ENCODE assay signal across 9 cellular contexts in genomic region chr20:12970372-12970821, GRCh38. TPM values are rescaled to one million over a fixed set of nuclear protein-coding genes. Genes with fewer than 3 reads are reported as not detected.
DNase-seq lines count a peak whose midpoint lies in the region; ATAC-seq, FAIRE-seq and TF ChIP-seq lines count a peak whose summit lies in the region.
"Had no signal": no experiment of that assay in that cellular context is flagged by ENCODE, and none has a peak within 500 bp of the region (broad histone marks: within the 10 kb centered on the region; RNA-seq: fewer than 3 reads in every experiment).

No MANE protein-coding gene starts in this region.

- H3K36me3 Mint-ChIP-seq in activated T-helper 17 cell treated with anti-CD3 and anti-CD28 coated beads, Interleukin-2, amount 50 U/mL, for 72 hours (ENCODE audit: low read depth), result no peaks in the 10 kb centered on the region
- H3K36me3 Mint-ChIP-seq: activated naive CD4-positive, alpha-beta T cell treated with anti-CD3 and anti-CD28 coated beads, Interleukin-2, amount 50 U/mL, for 24 hours had no signal

- no peak overlapping the region for H3K27ac ChIP-seq in OCI-LY3 (ENCODE audit: low read length)
- H3K27ac ChIP-seq in psoas muscle, result no peak overlapping the region

- no peaks in the 10 kb centered on the region for H3K9me3 Mint-ChIP-seq in activated T-helper 17 cell treated with anti-CD3 and anti-CD28 coated beads, Interleukin-2, amount 50 U/mL, for 72 hours
- H3K9me3 Mint-ChIP-seq: activated naive CD4-positive, alpha-beta T cell treated with anti-CD3 and anti-CD28 coated beads, Interleukin-2, amount 50 U/mL, for 24 hours had no signal

- H3K4me1 Mint-ChIP-seq in activated T-helper 17 cell treated with anti-CD3 and anti-CD28 coated beads, Interleukin-2, amount 50 U/mL, for 72 hours, result no peaks in the 10 kb centered on the region
- H3K4me1 Mint-ChIP-seq: activated naive CD4-positive, alpha-beta T cell treated with anti-CD3 and anti-CD28 coated beads, Interleukin-2, amount 50 U/mL, for 24 hours had no signal

- H3K27me3 Mint-ChIP-seq in activated T-helper 17 cell treated with anti-CD3 and anti-CD28 coated beads, Interleukin-2, amount 50 U/mL, for 72 hours, result no peaks in the 10 kb centered on the region
- H3K27me3 Mint-ChIP-seq: activated naive CD4-positive, alpha-beta T cell treated with anti-CD3 and anti-CD28 coated beads, Interleukin-2, amount 50 U/mL, for 24 hours had no signal

- peak overlapping the region; percentile 7; the same call in 1 of the 2 replicates for H3K4me2 ChIP-seq in OCI-LY3 (ENCODE audit: low read length)

- H3K79me2 ChIP-seq in OCI-LY3 (ENCODE audit: low read length), result no peaks in the 10 kb centered on the region

- no peak overlapping the region for H3K4me3 Mint-ChIP-seq in activated T-helper 17 cell treated with anti-CD3 and anti-CD28 coated beads, Interleukin-2, amount 50 U/mL, for 72 hours
- H3K4me3 Mint-ChIP-seq: activated naive CD4-positive, alpha-beta T cell treated with anti-CD3 and anti-CD28 coated beads, Interleukin-2, amount 50 U/mL, for 24 hours had no signal

- TF ChIP-seq CTCF in OCI-LY3 (IDR thresholded peaks at IDR 0.05; ENCODE audit: low read depth, low read length) (peak; percentile 67), fibroblast of pulmonary artery (IDR thresholded peaks at IDR 0.05; ENCODE audit: low read length, missing control alignments) (peak; percentile 61), psoas muscle (IDR thresholded peaks at IDR 0.05) (peak; percentile 38)

- no peak overlapping the region for H3K27ac Mint-ChIP-seq in activated T-helper 17 cell treated with anti-CD3 and anti-CD28 coated beads, Interleukin-2, amount 50 U/mL, for 72 hours
- H3K27ac Mint-ChIP-seq: activated naive CD4-positive, alpha-beta T cell treated with anti-CD3 and anti-CD28 coated beads, Interleukin-2, amount 50 U/mL, for 24 hours had no signal

- intact Hi-C loops in psoas muscle (cut with DNase I), result loop anchor here in 1 of 2 donors (2.0 kb wide), 1 partner anchor 136 kb away; no protein-coding TSS in a partner anchor

- ATAC-seq in GM18511 (IDR thresholded peaks at IDR 0.05; ENCODE audit: unreplicated experiment) (peak; percentile 55), psoas muscle (no peak), GM19023 (IDR thresholded peaks at IDR 0.05; ENCODE audit: unreplicated experiment) (no peak), HG03025 (IDR thresholded peaks at IDR 0.05; ENCODE audit: low FRiP score, unreplicated experiment) (no peak)
- ATAC-seq in activated T-helper 17 cell treated with anti-CD3 and anti-CD28 coated beads, Interleukin-2, amount 50 U/mL, for 72 hours (replicated peaks), result no peak

- H3K4me3 ChIP-seq in OCI-LY3 (ENCODE audit: low read length), result no peak overlapping the region
- no peak overlapping the region for H3K4me3 ChIP-seq in fibroblast of pulmonary artery (replicated peaks; ENCODE audit: low read depth, low read length)
- no peak overlapping the region for H3K4me3 ChIP-seq in psoas muscle

- 0 out of 2 replicates have a peak overlapping the region, but pooled peaks have one; percentile 16 for H2AFZ ChIP-seq in OCI-LY3 (ENCODE audit: low read depth, low read length)

- H3K36me3 ChIP-seq in OCI-LY3 (replicated peaks; ENCODE audit: low read depth, low read length) (no peaks in the 10 kb centered on the region), psoas muscle (ENCODE audit: insufficient read depth in 1 of 2, low read depth in 1 of 2) (no peaks in the 10 kb centered on the region)

- H4K20me1 ChIP-seq in OCI-LY3 (ENCODE audit: insufficient read depth, low read length), result no peaks in the 10 kb centered on the region

- no peaks in the 10 kb centered on the region for H3K4me1 ChIP-seq in OCI-LY3 (ENCODE audit: low read length)
- H3K4me1 ChIP-seq in psoas muscle, result no peaks in the 10 kb centered on the region

- H3K27me3 ChIP-seq in OCI-LY3 (ENCODE audit: low read depth, low read length) (peaks cover 14% of the 10 kb centered on the region; the same call in 1 of the 2 replicates), psoas muscle (ENCODE audit: insufficient read depth in 3 of 3, low read length in 2 of 3) (no peaks in the 10 kb centered on the region)

- DNase-seq in fibroblast of pulmonary artery (ENCODE audit: low read depth) (peak; percentile 74), psoas muscle (no peak)

- no peak overlapping the region for H3K9ac ChIP-seq in OCI-LY3 (ENCODE audit: low read length)

- 34 to 47% (median 42%) methylated on average over 4 of the region's 4 CpGs for WGBS in psoas muscle, 3 donors

- peak; percentile 77 for FAIRE-seq in A204.1 (lab: Jason Lieb, UNC)

- H3K9me3 ChIP-seq in OCI-LY3 (ENCODE audit: insufficient read depth, low read length) (no peaks in the 10 kb centered on the region), psoas muscle (no peaks in the 10 kb centered on the region)

RNA-seq across cellular contexts. Expression of gene SPTLC3, which starts 38.4 kb away (rescaled TPM):
- total RNA-seq in psoas muscle, result 1 to 10 TPM in 1 of 4 donors, under 1 TPM in 3; 0.38 to 1.2 (median 0.72) TPM
- under 1 TPM; 0.14 to 0.32 (median 0.30) TPM for polyA plus RNA-seq in psoas muscle
- not detected for total RNA-seq in activated T-helper 17 cell treated with anti-CD3 and anti-CD28 coated beads, Interleukin-2, amount 50 U/mL, for 72 hours
